In genomic region chr20:57436223-57436545, GRCh38 we compare ENCODE assay signal across 1 cellular context.
TF ChIP-seq lines count a peak whose summit lies in the region.

No MANE protein-coding gene starts in this region.

TF ChIP-seq in HepG2, 621 proteins besides CTCF, POLR2A, EP300 and RAD21 (continued from another document and continues in another):
- TF ChIP-seq ZNF800 (CRISPR knock-in tag; IDR thresholded peaks at IDR 0.05) (no peak), TSC22D2 (CRISPR knock-in tag; IDR thresholded peaks at IDR 0.05; ENCODE audit: borderline replicate concordance) (no peak), SNAPC4 (CRISPR knock-in tag; IDR thresholded peaks at IDR 0.05) (no peak), YEATS2 (CRISPR knock-in tag; IDR thresholded peaks at IDR 0.05; ENCODE audit: borderline replicate concordance) (no peak), ZNF326 (CRISPR knock-in tag; IDR thresholded peaks at IDR 0.05; ENCODE audit: borderline replicate concordance) (no peak), RARA (CRISPR knock-in tag; IDR thresholded peaks at IDR 0.05) (no peak), ONECUT2 (CRISPR knock-in tag; IDR thresholded peaks at IDR 0.05) (no peak), REXO4 (CRISPR knock-in tag; IDR thresholded peaks at IDR 0.05; ENCODE audit: borderline replicate concordance) (0 out of 2 replicates have a peak, but pooled peaks have one; percentile 15), CERS6 (CRISPR knock-in tag; IDR thresholded peaks at IDR 0.05) (no peak), ZNF17 (CRISPR knock-in tag; IDR thresholded peaks at IDR 0.05) (no peak), RXRB (CRISPR knock-in tag; IDR thresholded peaks at IDR 0.05; ENCODE audit: borderline replicate concordance) (no peak), PRMT3 (CRISPR knock-in tag; IDR thresholded peaks at IDR 0.05; ENCODE audit: borderline replicate concordance, low read depth) (no peak), ZNF782 (CRISPR knock-in tag; IDR thresholded peaks at IDR 0.05; ENCODE audit: borderline replicate concordance) (no peak), MTA3 (CRISPR knock-in tag; IDR thresholded peaks at IDR 0.05) (no peak), IKZF1 (IDR thresholded peaks at IDR 0.05) (no peak), ZC3H4 (CRISPR knock-in tag; IDR thresholded peaks at IDR 0.05; ENCODE audit: borderline replicate concordance) (no peak), ZNF839 (CRISPR knock-in tag; IDR thresholded peaks at IDR 0.05; ENCODE audit: borderline replicate concordance) (no peak; the same call in 1 of the 2 replicates), ZNF883 (CRISPR knock-in tag; IDR thresholded peaks at IDR 0.05; ENCODE audit: not compliant biosample characterization) (no peak), ZFP36L1 (CRISPR knock-in tag; IDR thresholded peaks at IDR 0.05) (no peak), ZNF768 (CRISPR knock-in tag; IDR thresholded peaks at IDR 0.05) (no peak), ZNF550 (CRISPR knock-in tag; IDR thresholded peaks at IDR 0.05; ENCODE audit: borderline replicate concordance) (no peak), HNRNPH1 (optimal IDR thresholded peaks at IDR 0.05; ENCODE audit: low read depth, low read length) (no peak), ZNF121 (CRISPR knock-in tag; IDR thresholded peaks at IDR 0.05) (no peak), KDM5A (IDR thresholded peaks at IDR 0.05; ENCODE audit: borderline replicate concordance, low read length) (no peak), IRF2 (CRISPR knock-in tag; IDR thresholded peaks at IDR 0.05) (no peak), ZNF230 (CRISPR knock-in tag; IDR thresholded peaks at IDR 0.05) (no peak), ZNF761 (CRISPR knock-in tag; conservative IDR thresholded peaks at IDR 0.05) (no peak), SOX5 (CRISPR knock-in tag; IDR thresholded peaks at IDR 0.05; ENCODE audit: borderline replicate concordance) (no peak), ZNF564 (CRISPR knock-in tag; IDR thresholded peaks at IDR 0.05) (no peak), ZNF773 (CRISPR knock-in tag; IDR thresholded peaks at IDR 0.05; ENCODE audit: borderline replicate concordance) (no peak), KAT7 (CRISPR knock-in tag; IDR thresholded peaks at IDR 0.05; ENCODE audit: borderline replicate concordance) (no peak), CENPT (CRISPR knock-in tag; IDR thresholded peaks at IDR 0.05; ENCODE audit: low read depth) (0 out of 2 replicates have a peak, but pooled peaks have one; percentile 8), ZFX (CRISPR knock-in tag; IDR thresholded peaks at IDR 0.05; ENCODE audit: low read depth) (no peak), JUND (CRISPR knock-in tag; IDR thresholded peaks at IDR 0.05) (no peak), ZBTB21 (CRISPR knock-in tag; IDR thresholded peaks at IDR 0.05) (no peak), IKZF4 (CRISPR knock-in tag; IDR thresholded peaks at IDR 0.05; ENCODE audit: borderline replicate concordance, low read depth, not compliant biosample characterization) (no peak), ZFAT (CRISPR knock-in tag; conservative IDR thresholded peaks at IDR 0.05) (no peak), MLLT10 (CRISPR knock-in tag; IDR thresholded peaks at IDR 0.05) (no peak), TEAD2 (CRISPR knock-in tag; IDR thresholded peaks at IDR 0.05) (no peak), PHF21A (CRISPR knock-in tag; IDR thresholded peaks at IDR 0.05) (no peak), SP4 (CRISPR knock-in tag; IDR thresholded peaks at IDR 0.05) (no peak), CAMTA2 (CRISPR knock-in tag; IDR thresholded peaks at IDR 0.05; ENCODE audit: borderline replicate concordance) (no peak), DNMT3B (CRISPR knock-in tag; conservative IDR thresholded peaks at IDR 0.05) (0 out of 2 replicates have a peak, but pooled peaks have one; percentile 5), U2AF2 (IDR thresholded peaks at IDR 0.05; ENCODE audit: low read depth, low read length) (no peak), FOXA1 (IDR thresholded peaks at IDR 0.05) (no peak), FOXA1 (CRISPR knock-in tag; IDR thresholded peaks at IDR 0.05) (no peak), HNF4A (CRISPR knock-in tag; IDR thresholded peaks at IDR 0.05) (no peak), ZNF20 (CRISPR knock-in tag; IDR thresholded peaks at IDR 0.05) (no peak), TRIM24 (CRISPR knock-in tag; IDR thresholded peaks at IDR 0.05) (peak; percentile 27; the same call in 1 of the 2 replicates), CEBPZ (IDR thresholded peaks at IDR 0.05; ENCODE audit: low read length) (no peak), NFE2L1 (CRISPR knock-in tag; IDR thresholded peaks at IDR 0.05; ENCODE audit: borderline replicate concordance) (0 out of 2 replicates have a peak, but pooled peaks have one; percentile 17), BRD4 (CRISPR knock-in tag; IDR thresholded peaks at IDR 0.05) (0 out of 2 replicates have a peak, but pooled peaks have one; percentile 51), ZNF605 (CRISPR knock-in tag; IDR thresholded peaks at IDR 0.05) (no peak), ZKSCAN1 (IDR thresholded peaks at IDR 0.05; ENCODE audit: low read length) (no peak), TEAD3 (CRISPR knock-in tag; optimal IDR thresholded peaks at IDR 0.05; ENCODE audit: borderline replicate concordance) (no peak)
- TF ChIP-seq, protein P1, sequence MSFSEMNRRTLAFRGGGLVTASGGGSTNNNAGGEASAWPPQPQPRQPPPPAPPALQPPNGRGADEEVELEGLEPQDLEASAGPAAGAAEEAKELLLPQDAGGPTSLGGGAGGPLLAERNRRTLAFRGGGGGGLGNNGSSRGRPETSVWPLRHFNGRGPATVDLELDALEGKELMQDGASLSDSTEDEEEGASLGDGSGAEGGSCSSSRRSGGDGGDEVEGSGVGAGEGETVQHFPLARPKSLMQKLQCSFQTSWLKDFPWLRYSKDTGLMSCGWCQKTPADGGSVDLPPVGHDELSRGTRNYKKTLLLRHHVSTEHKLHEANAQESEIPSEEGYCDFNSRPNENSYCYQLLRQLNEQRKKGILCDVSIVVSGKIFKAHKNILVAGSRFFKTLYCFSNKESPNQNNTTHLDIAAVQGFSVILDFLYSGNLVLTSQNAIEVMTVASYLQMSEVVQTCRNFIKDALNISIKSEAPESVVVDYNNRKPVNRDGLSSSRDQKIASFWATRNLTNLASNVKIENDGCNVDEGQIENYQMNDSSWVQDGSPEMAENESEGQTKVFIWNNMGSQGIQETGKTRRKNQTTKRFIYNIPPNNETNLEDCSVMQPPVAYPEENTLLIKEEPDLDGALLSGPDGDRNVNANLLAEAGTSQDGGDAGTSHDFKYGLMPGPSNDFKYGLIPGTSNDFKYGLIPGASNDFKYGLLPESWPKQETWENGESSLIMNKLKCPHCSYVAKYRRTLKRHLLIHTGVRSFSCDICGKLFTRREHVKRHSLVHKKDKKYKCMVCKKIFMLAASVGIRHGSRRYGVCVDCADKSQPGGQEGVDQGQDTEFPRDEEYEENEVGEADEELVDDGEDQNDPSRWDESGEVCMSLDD (CRISPR knock-in tag; IDR thresholded peaks at IDR 0.05; ENCODE audit: borderline replicate concordance), result no peak; the same call in 1 of the 2 replicates
- TF ChIP-seq, protein P2, sequence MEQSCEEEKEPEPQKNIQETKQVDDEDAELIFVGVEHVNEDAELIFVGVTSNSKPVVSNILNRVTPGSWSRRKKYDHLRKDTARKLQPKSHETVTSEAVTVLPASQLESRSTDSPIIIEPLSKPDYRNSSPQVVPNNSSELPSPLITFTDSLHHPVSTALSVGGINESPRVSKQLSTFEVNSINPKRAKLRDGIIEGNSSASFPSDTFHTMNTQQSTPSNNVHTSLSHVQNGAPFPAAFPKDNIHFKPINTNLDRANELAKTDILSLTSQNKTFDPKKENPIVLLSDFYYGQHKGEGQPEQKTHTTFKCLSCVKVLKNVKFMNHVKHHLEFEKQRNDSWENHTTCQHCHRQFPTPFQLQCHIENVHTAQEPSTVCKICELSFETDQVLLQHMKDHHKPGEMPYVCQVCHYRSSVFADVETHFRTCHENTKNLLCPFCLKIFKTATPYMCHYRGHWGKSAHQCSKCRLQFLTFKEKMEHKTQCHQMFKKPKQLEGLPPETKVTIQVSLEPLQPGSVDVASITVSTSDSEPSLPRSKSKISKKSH (CRISPR knock-in tag; IDR thresholded peaks at IDR 0.05; ENCODE audit: borderline replicate concordance), result no peak
